23 cellular contexts compared by ENCODE assay signal in genomic region chr9:29004988-29005387, GRCh38.
"Had no signal": no experiment of that assay in that cellular context is flagged by ENCODE, and none has a peak within 500 bp of the region (broad histone marks: within the 10 kb centered on the region; RNA-seq: fewer than 3 reads in every experiment).

No MANE protein-coding gene starts in this region.

- H3K27ac ChIP-seq: coronary artery, dorsolateral prefrontal cortex, esophagus muscularis mucosa, foreskin keratinocyte, gastroesophageal sphincter, heart left ventricle, hepatocyte, left lung, lower lobe of right lung had no signal

- ATAC-seq: foreskin keratinocyte; gastroesophageal sphincter; heart left ventricle; left lung; left ventricle myocardium superior; lower lobe of right lung; naive thymus-derived CD4-positive, alpha-beta T cell had no signal

- DNase-seq: dermis blood vessel endothelial cell; dorsolateral prefrontal cortex; effector CD4-positive, alpha-beta T cell; effector memory CD4-positive, alpha-beta T cell; foreskin keratinocyte; heart left ventricle; hypothalamus; immature natural killer cell; islet precursor cell; kidney; kidney glomerular epithelial cell; left lung; left ventricle myocardium superior; lower lobe of right lung; mesenchymal stem cell; naive thymus-derived CD4-positive, alpha-beta T cell had no signal

- H3K4me2 ChIP-seq: hepatocyte had no signal

- H2AFZ ChIP-seq: hepatocyte had no signal

- H3K4me1 ChIP-seq: esophagus muscularis mucosa, foreskin keratinocyte, gastroesophageal sphincter, heart left ventricle, left lung, lower lobe of right lung had no signal

- H3K9me3 ChIP-seq: esophagus muscularis mucosa, gastroesophageal sphincter, left lung, lower lobe of right lung had no signal

- H3K36me3 ChIP-seq: esophagus muscularis mucosa, gastroesophageal sphincter, heart left ventricle, left lung, lower lobe of right lung had no signal

- FAIRE-seq: colon, endothelial cell of umbilical vein, frontal cortex, kidney had no signal

- H3K4me3 ChIP-seq: coronary artery, dorsolateral prefrontal cortex, esophagus muscularis mucosa, gastroesophageal sphincter, heart left ventricle, hepatocyte, left lung, lower lobe of right lung had no signal

- H3K27me3 ChIP-seq: dorsolateral prefrontal cortex, esophagus muscularis mucosa, gastroesophageal sphincter, heart left ventricle, hepatocyte, left lung had no signal

- H3K79me2 ChIP-seq: hepatocyte had no signal
